Comparison of ENCODE assay signal across 8 cellular contexts in genomic region chr16:85613609-85614337, GRCh38. TPM values are rescaled to one million over a fixed set of nuclear protein-coding genes. Genes with fewer than 3 reads are reported as not detected.
A peak's percentile ranks its signal among the peaks of the same experiment; 100 is the strongest.
DNase-seq lines count a peak whose midpoint lies in the region; ATAC-seq, FAIRE-seq and TF ChIP-seq lines count a peak whose summit lies in the region.

No MANE protein-coding gene starts in this region.

- FAIRE-seq in HTR-8/SVneo (lab: Jason Lieb, UNC) = no peak

- peak overlapping the region; percentile 86 to 87 for H3K9ac ChIP-seq in colonic mucosa (ENCODE audit: low read depth in 2 of 2, low read length in 2 of 2)

- no peaks in the 10 kb centered on the region for H3K36me3 ChIP-seq in CD8-positive, alpha-beta T cell (ENCODE audit: insufficient read depth, low read length)
- H3K36me3 ChIP-seq in colonic mucosa (no peaks in the 10 kb centered on the region), lower lobe of right lung (peaks cover 3% of the 10 kb centered on the region), urinary bladder (ENCODE audit: insufficient read depth) (no peaks in the 10 kb centered on the region)

- ATAC-seq in CD8-positive, alpha-beta T cell = no peak
- ATAC-seq in lower lobe of right lung = no peak
- ATAC-seq in GM21529 (IDR thresholded peaks at IDR 0.05; ENCODE audit: unreplicated experiment) = no peak

- CTCF ChIA-PET in CD8-positive, alpha-beta T cell (lab: Charles Lee) = interaction anchor here (1.0 to 8.5 kb wide), 10 partner anchors 10 to 222 kb away, joined by 3 to 100 read pairs (median 3); no protein-coding TSS in a partner anchor
- CTCF ChIA-PET in RWPE1 (lab: Yijun Ruan, JAX) = interaction anchor here (0.6 kb wide), 1 partner anchor 184 kb away, joined by 3 read pairs; no protein-coding TSS in a partner anchor

- H3K4me3 ChIP-seq in CD8-positive, alpha-beta T cell (ENCODE audit: low read depth, low read length) = peak overlapping the region; percentile 69
- H3K4me3 ChIP-seq in colonic mucosa (peak overlapping the region; percentile 77), lower lobe of right lung (peak overlapping the region; percentile 71), urinary bladder (ENCODE audit: low read depth, low read length) (peak overlapping the region; percentile 52)

- H3K4me1 Mint-ChIP-seq in CD8-positive, alpha-beta T cell (ENCODE audit: low read depth) = peaks cover 55% of the 10 kb centered on the region

- H3K27ac Mint-ChIP-seq in CD8-positive, alpha-beta T cell = peak overlapping the region; percentile 85

- H3K9me3 ChIP-seq in CD8-positive, alpha-beta T cell (ENCODE audit: low read length) = no peaks in the 10 kb centered on the region
- H3K9me3 ChIP-seq in colonic mucosa (no peaks in the 10 kb centered on the region), lower lobe of right lung (no peaks in the 10 kb centered on the region)

- H3K36me3 Mint-ChIP-seq in CD8-positive, alpha-beta T cell = peaks cover 11% of the 10 kb centered on the region

- peak in 2 of 7 experiments; percentile 38 to 55 for DNase-seq in CD8-positive, alpha-beta T cell
- peak in 74 of 76 experiments; percentile 34 to 91 (median 80) for DNase-seq in HUDEP-2 (lab: John Stamatoyannopoulos, UW; ENCODE audit: unreplicated experiment in 76 of 76)
- DNase-seq in RWPE1 (ENCODE audit: low spot score) = peak; percentile 33
- peak; percentile 68 for DNase-seq in colonic mucosa
- peak; percentile 78 for DNase-seq in lower lobe of right lung
- no peak for DNase-seq in HTR-8/SVneo (ENCODE audit: insufficient read length, low spot score)

- H3K27me3 ChIP-seq in CD8-positive, alpha-beta T cell (ENCODE audit: insufficient read depth, low read length) = no peaks in the 10 kb centered on the region
- no peaks in the 10 kb centered on the region for H3K27me3 ChIP-seq in colonic mucosa
- H3K27me3 ChIP-seq in lower lobe of right lung (ENCODE audit: low read depth) = no peaks in the 10 kb centered on the region

- peak overlapping the region; percentile 40 for H3K27ac ChIP-seq in CD8-positive, alpha-beta T cell (ENCODE audit: low read depth, low read length)
- H3K27ac ChIP-seq in RWPE1 = peak overlapping the region; percentile 98
- peak overlapping the region; percentile 94 for H3K27ac ChIP-seq in colonic mucosa
- H3K27ac ChIP-seq in lower lobe of right lung = peak overlapping the region; percentile 97
- H3K27ac ChIP-seq in urinary bladder (ENCODE audit: low read depth) = no peak overlapping the region

- POLR2A ChIA-PET in CD8-positive, alpha-beta T cell (lab: Charles Lee) = interaction anchor here (1.8 to 4.9 kb wide), 3 partner anchors 60 to 166 kb away, joined by 10 to 38 read pairs (median 11); no protein-coding TSS in a partner anchor
- POLR2A ChIA-PET in RWPE1 (lab: Yijun Ruan, JAX; ENCODE audit: low non-redundant PET) = no interaction called here

- 3% methylated on average over 66 of the region's 67 CpGs for WGBS in urinary bladder

- intact Hi-C loops in CD8-positive, alpha-beta T cell (cut with DNase I, micrococcal nuclease) = loop anchor here (2.0 to 5.0 kb wide), 3 partner anchors 41 to 305 kb away; partner anchors contain the start of gene GINS2 (in 1 of the 2)
- intact Hi-C loops in colonic mucosa (cut with DNase I) = no loop called here
- intact Hi-C loops in lower lobe of right lung (cut with DNase I) = no loop called here

- no peaks in the 10 kb centered on the region for H3K27me3 Mint-ChIP-seq in CD8-positive, alpha-beta T cell (ENCODE audit: low read depth)

- peaks cover 58% of the 10 kb centered on the region for H3K4me1 ChIP-seq in CD8-positive, alpha-beta T cell (ENCODE audit: insufficient read depth, low read length)
- H3K4me1 ChIP-seq in colonic mucosa (peaks cover 32% of the 10 kb centered on the region), lower lobe of right lung (peaks cover 83% of the 10 kb centered on the region), urinary bladder (ENCODE audit: insufficient read depth) (peaks cover 2% of the 10 kb centered on the region)

- H3K9me3 Mint-ChIP-seq in CD8-positive, alpha-beta T cell = no peaks in the 10 kb centered on the region

- no peak for TF ChIP-seq CTCF in CD8-positive, alpha-beta T cell (IDR thresholded peaks at IDR 0.05)
- TF ChIP-seq CTCF in RWPE1 (conservative IDR thresholded peaks at IDR 0.05; ENCODE audit: low read depth) = no peak
- TF ChIP-seq CTCF in colonic mucosa (IDR thresholded peaks at IDR 0.05) = no peak
- no peak for TF ChIP-seq CTCF in lower lobe of right lung (IDR thresholded peaks at IDR 0.05)

- H3K4me3 Mint-ChIP-seq in CD8-positive, alpha-beta T cell = peak overlapping the region; percentile 81

RNA-seq across cellular contexts. Expression of gene GSE1, which starts 0.7 kb away (rescaled TPM):
- total RNA-seq in CD8-positive, alpha-beta T cell = 10 to 100 TPM; 67.8 to 72.1 TPM
- total RNA-seq in colonic mucosa = 100 to 1,000 TPM in 1 of 2 donors, 10 to 100 TPM in 1; 79.2 to 103 TPM
- 85.2 TPM for total RNA-seq in lower lobe of right lung
- 33.4 TPM for total RNA-seq in urinary bladder
- 29.7 TPM for polyA plus RNA-seq in urinary bladder

Comparison
In these comparisons a context has a peak if more than half of its experiments do, and no peak if none do; other contexts are left out.
1. intact Hi-C loops: an anchor here in CD8-positive, alpha-beta T cell (2.0 to 5.0 kb wide); none called in colonic mucosa and lower lobe of right lung.